1 cellular context compared by ENCODE assay signal in genomic region chr1:186082235-186082937, GRCh38.
TF ChIP-seq lines count a peak whose summit lies in the region.

No MANE protein-coding gene starts in this region.

TF ChIP-seq in K562, 482 proteins besides CTCF, POLR2A, EP300 and RAD21 (continued from another document and continues in another):
- TF ChIP-seq ZNF318 (IDR thresholded peaks at IDR 0.05; ENCODE audit: borderline replicate concordance in 1 of 2, low read depth in 1 of 2) (peak in 1 of 2 experiments; percentile 96; a peak in 2 of 4 replicates), ZNF316 (IDR thresholded peaks at IDR 0.05) (no peak), PHTF2 (CRISPR knock-in tag; IDR thresholded peaks at IDR 0.05) (no peak), SMAD4 (CRISPR knock-in tag; conservative IDR thresholded peaks at IDR 0.05) (peak; percentile 80), HSF4 (CRISPR knock-in tag; IDR thresholded peaks at IDR 0.05; ENCODE audit: borderline replicate concordance) (no peak), DACH1 (IDR thresholded peaks at IDR 0.05; ENCODE audit: partially characterized antibody) (no peak), ZSCAN32 (CRISPR knock-in tag; IDR thresholded peaks at IDR 0.05) (no peak), BRF2 (IDR thresholded peaks at IDR 0.05; ENCODE audit: borderline replicate concordance, insufficient read depth, insufficient read length) (no peak), CCAR2 (IDR thresholded peaks at IDR 0.05; ENCODE audit: low read depth, low read length) (no peak), ZNF274 (IDR thresholded peaks at IDR 0.05; ENCODE audit: borderline replicate concordance, low read depth, low read length) (no peak), GATAD2A (IDR thresholded peaks at IDR 0.05) (peak; percentile 74), ZC3H8 (IDR thresholded peaks at IDR 0.05) (no peak), ARID4B (CRISPR knock-in tag; IDR thresholded peaks at IDR 0.05) (no peak), ZNF444 (CRISPR knock-in tag; IDR thresholded peaks at IDR 0.05) (no peak), ASH1L (IDR thresholded peaks at IDR 0.05; ENCODE audit: borderline replicate concordance, low read depth, partially characterized antibody) (no peak), SRSF9 (IDR thresholded peaks at IDR 0.05; ENCODE audit: borderline replicate concordance, low read depth, low read length) (no peak), BRCA1 (IDR thresholded peaks at IDR 0.05) (no peak), BRCA1 (CRISPR knock-in tag; IDR thresholded peaks at IDR 0.05) (no peak), ZBED1 (IDR thresholded peaks at IDR 0.05) (0 out of 2 replicates have a peak, but pooled peaks have one; percentile 30), NFRKB (IDR thresholded peaks at IDR 0.05; ENCODE audit: low read depth) (no peak), RBM39 (optimal IDR thresholded peaks at IDR 0.05; ENCODE audit: low read depth, low read length) (no peak), U2AF1 (optimal IDR thresholded peaks at IDR 0.05; ENCODE audit: low read depth, low read length) (no peak), ZNF639 (CRISPR knock-in tag; conservative IDR thresholded peaks at IDR 0.05 in 1 of 2, IDR thresholded peaks at IDR 0.05 in 1 of 2) (peak in 1 of 2 experiments; percentile 64; a peak in 2 of 4 replicates), RFX5 (IDR thresholded peaks at IDR 0.05; ENCODE audit: low read depth, low read length) (no peak), ZNF280B (CRISPR knock-in tag; IDR thresholded peaks at IDR 0.05) (no peak), PTBP1 (IDR thresholded peaks at IDR 0.05; ENCODE audit: low read depth, low read length) (no peak), JUNB (CRISPR knock-in tag; conservative IDR thresholded peaks at IDR 0.05) (no peak)
- TF ChIP-seq, protein P1, sequence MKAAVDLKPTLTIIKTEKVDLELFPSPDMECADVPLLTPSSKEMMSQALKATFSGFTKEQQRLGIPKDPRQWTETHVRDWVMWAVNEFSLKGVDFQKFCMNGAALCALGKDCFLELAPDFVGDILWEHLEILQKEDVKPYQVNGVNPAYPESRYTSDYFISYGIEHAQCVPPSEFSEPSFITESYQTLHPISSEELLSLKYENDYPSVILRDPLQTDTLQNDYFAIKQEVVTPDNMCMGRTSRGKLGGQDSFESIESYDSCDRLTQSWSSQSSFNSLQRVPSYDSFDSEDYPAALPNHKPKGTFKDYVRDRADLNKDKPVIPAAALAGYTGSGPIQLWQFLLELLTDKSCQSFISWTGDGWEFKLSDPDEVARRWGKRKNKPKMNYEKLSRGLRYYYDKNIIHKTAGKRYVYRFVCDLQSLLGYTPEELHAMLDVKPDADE (conservative IDR thresholded peaks at IDR 0.05; ENCODE audit: control insufficient read depth, low read depth, low read length) = no peak
- TF ChIP-seq, protein P2, sequence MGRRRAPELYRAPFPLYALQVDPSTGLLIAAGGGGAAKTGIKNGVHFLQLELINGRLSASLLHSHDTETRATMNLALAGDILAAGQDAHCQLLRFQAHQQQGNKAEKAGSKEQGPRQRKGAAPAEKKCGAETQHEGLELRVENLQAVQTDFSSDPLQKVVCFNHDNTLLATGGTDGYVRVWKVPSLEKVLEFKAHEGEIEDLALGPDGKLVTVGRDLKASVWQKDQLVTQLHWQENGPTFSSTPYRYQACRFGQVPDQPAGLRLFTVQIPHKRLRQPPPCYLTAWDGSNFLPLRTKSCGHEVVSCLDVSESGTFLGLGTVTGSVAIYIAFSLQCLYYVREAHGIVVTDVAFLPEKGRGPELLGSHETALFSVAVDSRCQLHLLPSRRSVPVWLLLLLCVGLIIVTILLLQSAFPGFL (CRISPR knock-in tag; IDR thresholded peaks at IDR 0.05) = no peak
- TF ChIP-seq, protein P3, sequence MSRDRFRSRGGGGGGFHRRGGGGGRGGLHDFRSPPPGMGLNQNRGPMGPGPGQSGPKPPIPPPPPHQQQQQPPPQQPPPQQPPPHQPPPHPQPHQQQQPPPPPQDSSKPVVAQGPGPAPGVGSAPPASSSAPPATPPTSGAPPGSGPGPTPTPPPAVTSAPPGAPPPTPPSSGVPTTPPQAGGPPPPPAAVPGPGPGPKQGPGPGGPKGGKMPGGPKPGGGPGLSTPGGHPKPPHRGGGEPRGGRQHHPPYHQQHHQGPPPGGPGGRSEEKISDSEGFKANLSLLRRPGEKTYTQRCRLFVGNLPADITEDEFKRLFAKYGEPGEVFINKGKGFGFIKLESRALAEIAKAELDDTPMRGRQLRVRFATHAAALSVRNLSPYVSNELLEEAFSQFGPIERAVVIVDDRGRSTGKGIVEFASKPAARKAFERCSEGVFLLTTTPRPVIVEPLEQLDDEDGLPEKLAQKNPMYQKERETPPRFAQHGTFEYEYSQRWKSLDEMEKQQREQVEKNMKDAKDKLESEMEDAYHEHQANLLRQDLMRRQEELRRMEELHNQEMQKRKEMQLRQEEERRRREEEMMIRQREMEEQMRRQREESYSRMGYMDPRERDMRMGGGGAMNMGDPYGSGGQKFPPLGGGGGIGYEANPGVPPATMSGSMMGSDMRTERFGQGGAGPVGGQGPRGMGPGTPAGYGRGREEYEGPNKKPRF (IDR thresholded peaks at IDR 0.05; ENCODE audit: low read depth, low read length) = no peak
